Comparison of ENCODE assay signal across 1 cellular context in genomic region chr1:54372978-54373377, GRCh38.
TF ChIP-seq lines count a peak whose summit lies in the region.

No MANE protein-coding gene starts in this region.

TF ChIP-seq in H1, 55 proteins besides CTCF, POLR2A, EP300 and RAD21:
- TF ChIP-seq, protein P1, sequence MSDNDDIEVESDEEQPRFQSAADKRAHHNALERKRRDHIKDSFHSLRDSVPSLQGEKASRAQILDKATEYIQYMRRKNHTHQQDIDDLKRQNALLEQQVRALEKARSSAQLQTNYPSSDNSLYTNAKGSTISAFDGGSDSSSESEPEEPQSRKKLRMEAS (IDR thresholded peaks at IDR 0.05), result no peak
- TF ChIP-seq ATF2 (IDR thresholded peaks at IDR 0.05; ENCODE audit: low read length) (no peak), EGR1 (IDR thresholded peaks at IDR 0.05; ENCODE audit: borderline replicate concordance, low read depth, low read length) (no peak), TAF7 (optimal IDR thresholded peaks at IDR 0.05; ENCODE audit: borderline replicate concordance, low read depth, low read length) (no peak), MAFK (IDR thresholded peaks at IDR 0.05; ENCODE audit: low read depth, low read length) (no peak), RXRA (IDR thresholded peaks at IDR 0.05; ENCODE audit: insufficient read depth, low read depth, low read length) (no peak), CBX8 (IDR thresholded peaks at IDR 0.05; ENCODE audit: borderline replicate concordance, low read depth, low read length) (no peak), CREB1 (IDR thresholded peaks at IDR 0.05) (no peak), YY1 (IDR thresholded peaks at IDR 0.05; ENCODE audit: low read depth, low read length) (no peak)
